8 cellular contexts compared by ENCODE assay signal in the genomic region with DNA sequence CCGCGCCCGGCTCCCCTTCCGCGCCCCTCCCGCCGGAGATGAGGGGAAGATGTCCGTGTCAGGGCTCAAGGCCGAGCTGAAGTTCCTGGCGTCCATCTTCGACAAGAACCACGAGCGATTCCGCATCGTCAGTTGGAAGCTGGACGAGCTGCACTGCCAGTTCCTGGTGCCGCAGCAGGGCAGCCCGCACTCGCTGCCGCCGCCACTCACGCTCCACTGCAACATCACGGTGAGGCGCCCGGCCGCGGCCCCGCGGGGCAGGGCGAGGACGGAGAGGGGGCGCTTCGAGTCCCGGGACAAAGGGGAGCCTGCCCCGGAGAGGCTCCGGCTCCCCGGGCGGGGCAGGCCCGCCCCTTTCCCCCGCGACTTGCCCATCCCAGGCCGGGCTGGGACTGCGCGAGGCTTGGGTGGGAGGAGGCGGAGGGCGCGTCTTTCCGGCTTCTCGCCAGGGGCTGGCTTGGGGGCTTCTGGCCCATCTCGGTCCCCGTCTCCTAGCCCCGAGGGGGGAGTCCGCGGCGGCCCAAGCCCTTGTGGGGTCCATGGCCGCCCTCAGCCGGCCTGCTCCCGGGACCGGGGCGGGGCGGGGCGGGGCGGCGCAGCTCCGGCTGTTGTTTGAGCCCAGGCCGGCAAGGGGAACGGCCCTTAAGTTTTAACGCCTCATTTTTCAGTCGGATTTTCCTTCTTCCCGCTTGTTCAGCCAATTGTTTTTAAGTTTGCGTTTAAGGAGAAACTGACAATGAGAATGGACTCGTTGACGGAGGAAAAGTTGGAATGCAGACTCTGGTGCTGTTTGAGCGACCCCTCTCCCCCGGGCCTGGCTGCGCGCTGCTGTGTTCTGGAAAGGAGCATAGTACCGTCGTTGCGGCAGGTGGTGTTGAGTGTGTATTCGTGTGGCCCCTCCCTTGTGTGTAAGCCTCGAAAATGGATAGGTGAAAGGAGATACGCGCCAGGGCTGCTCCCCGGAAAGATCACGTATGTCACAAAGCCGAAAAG. TPM values are rescaled to one million over a fixed set of nuclear protein-coding genes. Genes with fewer than 3 reads are reported as not detected.
DNase-seq lines count a peak whose midpoint lies in the region; ATAC-seq and TF ChIP-seq lines count a peak whose summit lies in the region.

No MANE protein-coding gene starts in this region.

- intact Hi-C loops in CD14-positive monocyte (cut with micrococcal nuclease) (loop anchor here in 1 of 2 donors (5.0 kb wide), 1 partner anchor 58 kb away; a partner anchor contains a TSS), thyroid gland (cut with DNase I) (no loop called here)

- H3K36me3 ChIP-seq in SJSA1 (peaks cover 24% of the 10 kb centered on the region), thyroid gland (no peaks in the 10 kb centered on the region)

- H3K4me1 ChIP-seq in SJSA1 (replicated peaks) (peaks cover 15% of the 10 kb centered on the region), thyroid gland (peaks cover 14 to 26% of the 10 kb centered on the region in 2 donors)

- H3K27ac ChIP-seq in SJSA1: peak overlapping the region; percentile 81
- H3K27ac ChIP-seq in thyroid gland: peak overlapping the region; percentile 81 to 94 (median 87)

- H3K4me3 ChIP-seq in SJSA1 (peak overlapping the region; percentile 97), thyroid gland (replicated peaks in 1 of 3) (peak overlapping the region; percentile 46 to 98 (median 86))

- H3K9me3 ChIP-seq in SJSA1 (replicated peaks) (no peaks in the 10 kb centered on the region; the same call in 1 of the 2 replicates), thyroid gland (no peaks in the 10 kb centered on the region)

- H3K27me3 ChIP-seq in SJSA1 (replicated peaks) (0 out of 2 replicates have a peak, but pooled peaks cover 4% of the 10 kb centered on the region), thyroid gland (no peaks in the 10 kb centered on the region)

- H3K27me3 Mint-ChIP-seq in CD14-positive monocyte (ENCODE audit: low read depth in 3 of 3): peaks cover 0 to 5% (median 4%) of the 10 kb centered on the region in 3 donors
- H3K27me3 Mint-ChIP-seq in activated naive CD4-positive, alpha-beta T cell treated with anti-CD3 and anti-CD28 coated beads, Interleukin-2, amount 50 U/mL, for 24 hours: no peaks in the 10 kb centered on the region

- TF ChIP-seq CTCF in CD14-positive monocyte (IDR thresholded peaks at IDR 0.05): no peak
- TF ChIP-seq CTCF in thyroid gland (IDR thresholded peaks at IDR 0.05): no peak

- peaks cover 51% of the 10 kb centered on the region for H3K4me1 Mint-ChIP-seq in CD14-positive monocyte
- peaks cover 55% of the 10 kb centered on the region for H3K4me1 Mint-ChIP-seq in activated naive CD4-positive, alpha-beta T cell treated with anti-CD3 and anti-CD28 coated beads, Interleukin-2, amount 50 U/mL, for 24 hours

- H3K9me3 Mint-ChIP-seq in CD14-positive monocyte: no peaks in the 10 kb centered on the region
- H3K9me3 Mint-ChIP-seq in activated naive CD4-positive, alpha-beta T cell treated with anti-CD3 and anti-CD28 coated beads, Interleukin-2, amount 50 U/mL, for 24 hours: no peaks in the 10 kb centered on the region

- H3K4me3 Mint-ChIP-seq in CD14-positive monocyte: peak overlapping the region; percentile 96
- peak overlapping the region; percentile 97 for H3K4me3 Mint-ChIP-seq in activated naive CD4-positive, alpha-beta T cell treated with anti-CD3 and anti-CD28 coated beads, Interleukin-2, amount 50 U/mL, for 24 hours

- H3K27ac Mint-ChIP-seq in CD14-positive monocyte: peak overlapping the region; percentile 83 to 96 (median 93)
- peak overlapping the region; percentile 94 for H3K27ac Mint-ChIP-seq in activated naive CD4-positive, alpha-beta T cell treated with anti-CD3 and anti-CD28 coated beads, Interleukin-2, amount 50 U/mL, for 24 hours

- peak; percentile 56 for DNase-seq in CD14-positive monocyte (ENCODE audit: low spot score)
- DNase-seq in HT1080 (ENCODE audit: low read depth): peak; percentile 53
- DNase-seq in SJSA1 (ENCODE audit: low read depth in 1 of 2, low spot score in 2 of 2): peak; percentile 56 to 82
- peak; percentile 54 for DNase-seq in globus pallidus (ENCODE audit: low spot score)
- peak in 45 of 56 donors; percentile 8 to 73 (median 44) for DNase-seq in nucleus accumbens (lab: John Stamatoyannopoulos, UW)
- peak; percentile 53 to 54 for DNase-seq in thyroid gland

- WGBS in thyroid gland, 2 donors: 1 to 2% methylated on average over 38 to 47 of the region's 87 CpGs

- peak; percentile 50 for ATAC-seq in GM19455 (IDR thresholded peaks at IDR 0.05; ENCODE audit: unreplicated experiment)

- no peak for TF ChIP-seq POLR2A in thyroid gland (IDR thresholded peaks at IDR 0.05)

- H3K36me3 Mint-ChIP-seq in CD14-positive monocyte: peaks cover 0 to 3% of the 10 kb centered on the region in 2 donors
- peaks cover 2% of the 10 kb centered on the region for H3K36me3 Mint-ChIP-seq in activated naive CD4-positive, alpha-beta T cell treated with anti-CD3 and anti-CD28 coated beads, Interleukin-2, amount 50 U/mL, for 24 hours

RNA-seq across cellular contexts. Expression of a gene that starts 0.7 kb away (rescaled TPM):
- polyA plus RNA-seq in CD14-positive monocyte: 10 to 100 TPM; 20.9 to 22.1 TPM
- 16.1 and 16.3 TPM in 2 replicates for total RNA-seq in HT1080 (2014; rRNA removed; shearing (Covaris generic))
- polyA plus RNA-seq in HT1080 (2015; cell fraction: cytosol; rRNA removed): 23.5 and 26.9 TPM in 2 replicates
- polyA plus RNA-seq in HT1080 (2015; cell fraction: nucleus; rRNA removed): 13.3 TPM in 2 replicates
- total RNA-seq in SJSA1 (2014; rRNA removed; shearing (Covaris generic)): 40.1 and 52.8 TPM in 2 replicates
- total RNA-seq in thyroid gland: 10 to 100 TPM; 35.8 to 52.3 (median 44.9) TPM

RNA-seq across cellular contexts. Expression of a gene that starts 59.8 kb away (rescaled TPM):
- 10 to 100 TPM; 12.3 to 12.8 TPM for polyA plus RNA-seq in CD14-positive monocyte
- total RNA-seq in HT1080 (2014; rRNA removed; shearing (Covaris generic)): 71.8 and 78.6 TPM in 2 replicates
- polyA plus RNA-seq in HT1080 (2015; cell fraction: cytosol; rRNA removed): 58.9 and 61.0 TPM in 2 replicates
- polyA plus RNA-seq in HT1080 (2015; cell fraction: nucleus; rRNA removed): 63.3 and 75.1 TPM in 2 replicates
- total RNA-seq in SJSA1 (2014; rRNA removed; shearing (Covaris generic)): 63.6 and 66.9 TPM in 2 replicates
- 10 to 100 TPM; 21.4 to 31.3 (median 24.2) TPM for total RNA-seq in thyroid gland

Comparison
In these comparisons a context has a peak if more than half of its experiments do, and no peak if none do; other contexts are left out.
1. Peak in every context shown above with its lines: DNase-seq, ATAC-seq, H3K4me3 ChIP-seq and H3K27ac ChIP-seq.